Comparison of ENCODE assay signal across 1 cellular context in the genomic region with DNA sequence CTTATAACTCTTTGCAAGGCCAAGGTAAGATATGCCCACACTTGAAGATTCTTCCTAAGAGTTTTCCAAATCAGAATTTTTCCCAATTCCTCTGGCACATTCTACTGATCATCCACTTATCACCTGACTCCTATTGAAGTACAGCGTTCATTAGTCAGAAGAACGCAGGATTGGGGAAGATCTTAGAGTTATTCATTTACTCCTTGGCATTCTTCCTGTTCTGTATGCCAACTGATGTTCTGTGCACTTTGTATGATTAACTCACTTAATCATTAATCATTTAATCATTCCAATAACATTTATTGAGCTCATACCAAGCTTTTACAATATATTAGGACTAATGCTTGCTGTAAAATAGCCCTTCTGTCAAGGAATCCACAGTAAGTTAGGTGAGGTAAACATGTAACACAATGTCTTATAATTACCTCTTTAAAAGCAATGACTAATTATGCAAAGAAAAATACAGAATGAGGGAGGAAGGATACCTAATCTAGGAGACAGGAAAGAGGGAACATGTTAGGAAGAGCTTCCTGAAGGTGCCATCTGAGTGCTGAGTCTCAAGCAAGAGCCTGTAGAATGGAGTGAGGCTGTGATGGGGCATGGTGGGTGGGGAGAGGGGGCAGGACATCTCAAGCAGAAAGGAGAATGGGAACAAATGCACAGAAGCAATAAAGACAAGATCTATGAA.
TF ChIP-seq lines count a peak whose summit lies in the region.

No MANE protein-coding gene starts in this region.

TF ChIP-seq in HepG2, 621 proteins besides CTCF, POLR2A, EP300 and RAD21 (continued from another document):
- TF ChIP-seq ZNF687 (CRISPR knock-in tag; IDR thresholded peaks at IDR 0.05): no peak
- TF ChIP-seq, protein P1, sequence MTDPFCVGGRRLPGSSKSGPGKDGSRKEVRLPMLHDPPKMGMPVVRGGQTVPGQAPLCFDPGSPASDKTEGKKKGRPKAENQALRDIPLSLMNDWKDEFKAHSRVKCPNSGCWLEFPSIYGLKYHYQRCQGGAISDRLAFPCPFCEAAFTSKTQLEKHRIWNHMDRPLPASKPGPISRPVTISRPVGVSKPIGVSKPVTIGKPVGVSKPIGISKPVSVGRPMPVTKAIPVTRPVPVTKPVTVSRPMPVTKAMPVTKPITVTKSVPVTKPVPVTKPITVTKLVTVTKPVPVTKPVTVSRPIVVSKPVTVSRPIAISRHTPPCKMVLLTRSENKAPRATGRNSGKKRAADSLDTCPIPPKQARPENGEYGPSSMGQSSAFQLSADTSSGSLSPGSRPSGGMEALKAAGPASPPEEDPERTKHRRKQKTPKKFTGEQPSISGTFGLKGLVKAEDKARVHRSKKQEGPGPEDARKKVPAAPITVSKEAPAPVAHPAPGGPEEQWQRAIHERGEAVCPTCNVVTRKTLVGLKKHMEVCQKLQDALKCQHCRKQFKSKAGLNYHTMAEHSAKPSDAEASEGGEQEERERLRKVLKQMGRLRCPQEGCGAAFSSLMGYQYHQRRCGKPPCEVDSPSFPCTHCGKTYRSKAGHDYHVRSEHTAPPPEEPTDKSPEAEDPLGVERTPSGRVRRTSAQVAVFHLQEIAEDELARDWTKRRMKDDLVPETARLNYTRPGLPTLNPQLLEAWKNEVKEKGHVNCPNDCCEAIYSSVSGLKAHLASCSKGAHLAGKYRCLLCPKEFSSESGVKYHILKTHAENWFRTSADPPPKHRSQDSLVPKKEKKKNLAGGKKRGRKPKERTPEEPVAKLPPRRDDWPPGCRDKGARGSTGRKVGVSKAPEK (CRISPR knock-in tag; IDR thresholded peaks at IDR 0.05; ENCODE audit: borderline replicate concordance): no peak
- no peak for TF ChIP-seq SKI (IDR thresholded peaks at IDR 0.05; ENCODE audit: partially characterized antibody)
- TF ChIP-seq THYN1 (CRISPR knock-in tag; IDR thresholded peaks at IDR 0.05; ENCODE audit: borderline replicate concordance, low read depth): no peak
